26 cellular contexts compared by ENCODE assay signal in genomic region chr21:38752051-38752505, GRCh38. TPM values are rescaled to one million over a fixed set of nuclear protein-coding genes. Genes with fewer than 3 reads are reported as not detected.
DNase-seq lines count a peak whose midpoint lies in the region; ATAC-seq, FAIRE-seq and TF ChIP-seq lines count a peak whose summit lies in the region.
"Had no signal": no experiment of that assay in that cellular context is flagged by ENCODE, and none has a peak within 500 bp of the region (broad histone marks: within the 10 kb centered on the region; RNA-seq: fewer than 3 reads in every experiment).

No MANE protein-coding gene starts in this region.

- no peak for TF ChIP-seq RAD21 in K562 (CRISPR knock-in tag; conservative IDR thresholded peaks at IDR 0.05 in 1 of 2, IDR thresholded peaks at IDR 0.05 in 1 of 2)

- peak overlapping the region; percentile 56 to 89 for H3K4me3 Mint-ChIP-seq in CD14-positive monocyte
- H3K4me3 Mint-ChIP-seq: activated naive CD8-positive, alpha-beta T cell treated with anti-CD3 and anti-CD28 coated beads, Interleukin-2, amount 10 ng/mL, durations not matched to agents 7 days and 5 days; activated T-cell treated with anti-CD3 and anti-CD28 coated beads, Interleukin-2, amount 50 U/mL, for 4 hours; central memory CD8-positive, alpha-beta T cell; naive thymus-derived CD8-positive, alpha-beta T cell; T-helper 1 cell treated with Interleukin-12 subunit alpha and Interleukin-12 subunit beta and Interleukin-4 antibody, amounts not matched to agents 30 μg/mL and 1 μg/mL, for 36 hours had no signal

- H3K27ac Mint-ChIP-seq in CD14-positive monocyte: peak overlapping the region; percentile 95 to 99 (median 98)
- H3K27ac Mint-ChIP-seq: activated naive CD8-positive, alpha-beta T cell treated with anti-CD3 and anti-CD28 coated beads, Interleukin-2, amount 10 ng/mL, durations not matched to agents 7 days and 5 days; T-helper 1 cell treated with Interleukin-12 subunit alpha and Interleukin-12 subunit beta and Interleukin-4 antibody, amounts not matched to agents 30 μg/mL and 1 μg/mL, for 36 hours had no signal

- peaks cover 1 to 2% (median 2%) of the 10 kb centered on the region in 3 donors for H3K27me3 Mint-ChIP-seq in CD14-positive monocyte (ENCODE audit: low read depth in 3 of 3)

- no peak for DNase-seq in CD14-positive monocyte (ENCODE audit: low spot score)
- no peak for DNase-seq in K562 (ENCODE audit: extremely low read depth in 1 of 4, low spot score in 3 of 4)
- DNase-seq in left kidney (ENCODE audit: low read depth, low spot score): peak; percentile 9
- no peak for DNase-seq in suprapubic skin (ENCODE audit: low spot score in 2 of 2)
- no peak for DNase-seq in gastrocnemius medialis
- no peak for DNase-seq in activated CD8-positive, alpha-beta memory T cell treated with anti-CD3 and anti-CD28 coated beads, Interleukin-2, amount 50 U/mL, for 4 hours
- no peak for DNase-seq in effector CD4-positive, alpha-beta T cell
- DNase-seq: activated CD4-positive, CD25-positive, alpha-beta regulatory T cell; activated gamma-delta T cell treated with Interleukin-2 at 50 U/mL for 16 hours; activated naive CD8-positive, alpha-beta T cell treated with anti-CD3 and anti-CD28 coated beads, Interleukin-2, amount 10 ng/mL, durations not matched to agents 7 days and 5 days; activated T-cell treated with anti-CD3 and anti-CD28 coated beads, Interleukin-2, amount 50 U/mL, for 4 hours; DMS153; H7; Karpas-422; naive thymus-derived CD8-positive, alpha-beta T cell; NCI-H1417 treated with DMSO at 0.1 percent for 48 hours; NCI-H2081; NCI-H345; NCI-H69; PC-3; stimulated activated naive CD4-positive, alpha-beta T cell had no signal

- H3K9ac ChIP-seq in K562 (ENCODE audit: insufficient read depth in 1 of 2, low read depth in 2 of 2, low read length in 2 of 2): no peak overlapping the region

- no peak for FAIRE-seq in K562 (lab: Jason Lieb, UNC)
- FAIRE-seq: GM12878 had no signal

- H2AFZ ChIP-seq in K562 (ENCODE audit: low read depth, low read length): no peak overlapping the region

- H3K4me2 ChIP-seq in K562 (ENCODE audit: insufficient read depth, low read length): no peak overlapping the region

- H3K27ac ChIP-seq in K562 (ENCODE audit: extremely low read depth, low read depth, low read length): no peak overlapping the region
- H3K27ac ChIP-seq in suprapubic skin: peak overlapping the region; percentile 83
- H3K27ac ChIP-seq in gastrocnemius medialis: no peak overlapping the region

- H3K4me1 ChIP-seq in K562 (replicated peaks in 1 of 2; ENCODE audit: control insufficient read depth in 2 of 2, insufficient read depth in 2 of 2, low read length in 2 of 2): no peaks in the 10 kb centered on the region
- peaks cover 46% of the 10 kb centered on the region for H3K4me1 ChIP-seq in suprapubic skin
- H3K4me1 ChIP-seq in gastrocnemius medialis: peaks cover 7 to 22% of the 10 kb centered on the region in 2 donors

- H3K9me3 ChIP-seq in K562 (replicated peaks; ENCODE audit: control insufficient read depth, insufficient read depth, low read depth, low read length) (no peaks in the 10 kb centered on the region), suprapubic skin (no peaks in the 10 kb centered on the region), gastrocnemius medialis (no peaks in the 10 kb centered on the region)

- H3K36me3 ChIP-seq in K562 (ENCODE audit: control insufficient read depth, insufficient read depth, low read length): no peaks in the 10 kb centered on the region
- H3K36me3 ChIP-seq in suprapubic skin: no peaks in the 10 kb centered on the region
- H3K36me3 ChIP-seq in gastrocnemius medialis: no peaks in the 10 kb centered on the region

- H3K79me2 ChIP-seq in K562 (ENCODE audit: control insufficient read depth, insufficient read depth, low read length): no peaks in the 10 kb centered on the region

- H3K4me3 ChIP-seq in K562 (no peak overlapping the region), suprapubic skin (no peak overlapping the region), gastrocnemius medialis (no peak overlapping the region)
- H3K4me3 ChIP-seq: GM12878 had no signal

- TF ChIP-seq POLR2A in K562 (conservative IDR thresholded peaks at IDR 0.05) (no peak), suprapubic skin (IDR thresholded peaks at IDR 0.05) (no peak), gastrocnemius medialis (IDR thresholded peaks at IDR 0.05) (no peak)

- TF ChIP-seq EP300 in K562 (IDR thresholded peaks at IDR 0.05; ENCODE audit: low read length) (no peak), suprapubic skin (IDR thresholded peaks at IDR 0.05) (no peak)

- H3K9me1 ChIP-seq in K562 (ENCODE audit: control insufficient read depth, insufficient read depth, low read length): no peaks in the 10 kb centered on the region

- peaks cover 3% of the 10 kb centered on the region; the same call in 1 of the 2 replicates for H4K20me1 ChIP-seq in K562 (replicated peaks; ENCODE audit: control insufficient read depth, insufficient read depth, low read length)

- TF ChIP-seq CTCF in CD14-positive monocyte (IDR thresholded peaks at IDR 0.05) (no peak), K562 (IDR thresholded peaks at IDR 0.05 in 2 of 3, conservative IDR thresholded peaks at IDR 0.05 in 1 of 3; ENCODE audit: insufficient read depth in 2 of 3, low read depth in 1 of 3, low read length in 3 of 3) (no peak), suprapubic skin (IDR thresholded peaks at IDR 0.05) (no peak), gastrocnemius medialis (IDR thresholded peaks at IDR 0.05 in 4 of 5, conservative IDR thresholded peaks at IDR 0.05 in 1 of 5) (no peak)

- BruUV-seq in K562 (replicated peaks; lab: Mats Ljungman, UMichigan): no TSS peak

- peaks cover 2 to 6% (median 4%) of the 10 kb centered on the region in 7 donors for H3K9me3 Mint-ChIP-seq in CD14-positive monocyte
- H3K9me3 Mint-ChIP-seq: activated naive CD8-positive, alpha-beta T cell treated with anti-CD3 and anti-CD28 coated beads, Interleukin-2, amount 10 ng/mL, durations not matched to agents 7 days and 5 days; activated T-cell treated with anti-CD3 and anti-CD28 coated beads, Interleukin-2, amount 50 U/mL, for 4 hours; central memory CD8-positive, alpha-beta T cell; naive thymus-derived CD8-positive, alpha-beta T cell; T-helper 1 cell treated with Interleukin-12 subunit alpha and Interleukin-12 subunit beta and Interleukin-4 antibody, amounts not matched to agents 30 μg/mL and 1 μg/mL, for 36 hours had no signal

- CTCF ChIA-PET in K562 (lab: Yijun Ruan, JAX; ENCODE audit: low intra/inter-chr PET ratio): no interaction called here

- peaks cover 73% of the 10 kb centered on the region for H3K4me1 Mint-ChIP-seq in CD14-positive monocyte

- peak; percentile 19; the same call in 1 of the 3 replicates for ATAC-seq in K562
- no peak for ATAC-seq in gastrocnemius medialis
- ATAC-seq in HG02970 (IDR thresholded peaks at IDR 0.05; ENCODE audit: low FRiP score, unreplicated experiment): no peak
- ATAC-seq: activated T-cell treated with anti-CD3 and anti-CD28 coated beads, Interleukin-2, amount 50 U/mL, for 4 hours; GM12878; naive thymus-derived CD8-positive, alpha-beta T cell; PC-3; SK-N-SH treated with all-trans-retinoic acid at 6 μM for 48 hours had no signal

- in situ Hi-C loops in K562 (cut with MboI) (no loop called here), gastrocnemius medialis (cut with MboI; ENCODE audit: low sequenced_read_pairs in 4 of 4) (no loop called here)

- POLR2A ChIA-PET in K562 (lab: Yijun Ruan, JAX): interaction anchor here (0.7 kb wide), 2 partner anchors 271 to 1485 kb away, joined by 3 read pairs; partner anchors contain the start of gene VPS26C

- 3% methylated on average over 10 of the region's 11 CpGs for WGBS in K562 (ENCODE audit: insufficient coverage, low coverage, missing lambda C conversion rate)
- 84% methylated on average over 11 of the region's 11 CpGs for whole genome bisulfite sequencing in suprapubic skin

- peaks cover 45 to 53% of the 10 kb centered on the region in 2 experiments for H3K27me3 ChIP-seq in K562 (ENCODE audit: control insufficient read depth in 2 of 2, insufficient read depth in 2 of 2, low read length in 2 of 2)
- H3K27me3 ChIP-seq in suprapubic skin: no peaks in the 10 kb centered on the region
- no peaks in the 10 kb centered on the region for H3K27me3 ChIP-seq in gastrocnemius medialis

- H3K36me3 Mint-ChIP-seq in CD14-positive monocyte: no peaks in the 10 kb centered on the region
- H3K36me3 Mint-ChIP-seq: naive thymus-derived CD8-positive, alpha-beta T cell had no signal

- intact Hi-C loops in CD14-positive monocyte (cut with micrococcal nuclease): loop anchor here in 1 of 2 donors (5.0 to 10.0 kb wide), 2 partner anchors 55 to 253 kb away; partner anchors contain the start of gene ETS2
- intact Hi-C loops in K562 (cut with micrococcal nuclease): no loop called here
- intact Hi-C loops in gastrocnemius medialis (cut with DNase I; ENCODE audit: low total_unique reads): no loop called here

RNA-seq across cellular contexts. Expression of gene ETS2, which starts 53.7 kb away (rescaled TPM):
- polyA plus RNA-seq in CD14-positive monocyte (10 to 100 TPM; 54.2 to 59.5 TPM), K562 (2011; rRNA removed) (8.7 and 10.5 TPM in 2 replicates), K562 (2014; fragmentation: Illumina TruSeq; extraction: Trizol) (17.9 and 24.2 TPM in 2 replicates), K562 (2014; fragmentation: Nextera tagmentation; extraction: Ambion mirVana) (1 to 10 TPM; 1.7 to 2.2 TPM), K562 (2014; rRNA removed) (12.8 and 13.7 TPM in 2 replicates)
- total RNA-seq in K562 (2011; cell fraction: chromatin; rRNA removed; ENCODE audit: low replicate concordance): 11.0 and 16.7 TPM in 2 replicates
- 10.9 and 16.3 TPM in 2 replicates for total RNA-seq in K562 (2011; cell fraction: nucleolus; rRNA removed)
- 9.7 and 11.9 TPM in 2 replicates for total RNA-seq in K562 (2011; cell fraction: nucleoplasm; rRNA removed)
- total RNA-seq in K562 (2014; rRNA removed) (12.2 and 13.1 TPM in 2 replicates), K562 (2014; rRNA removed; fragmentation: Illumina TruSeq; extraction: Trizol) (11.2 and 11.5 TPM in 2 replicates), K562 (2015; rRNA removed; fragmentation: Illumina TruSeq; extraction: Trizol) (14.0 and 15.4 TPM in 2 replicates), K562 (2021) (24.4 and 26.2 TPM in 2 replicates), suprapubic skin (100 to 1,000 TPM; 198 to 510 (median 416) TPM), gastrocnemius medialis (100 to 1,000 TPM in 1 of 4 donors, 10 to 100 TPM in 3; 51.5 to 136 (median 59.3) TPM)
- polyA plus RNA-seq in K562 (2011; cell fraction: cytosol; rRNA removed): 5.4 and 6.5 TPM in 2 replicates
- 17.0 and 22.9 TPM in 2 replicates for polyA plus RNA-seq in K562 (2011; cell fraction: nucleus; rRNA removed)
- polyA plus RNA-seq in K562 (2012): 12.5 and 19.4 TPM in 2 replicates
- polyA minus RNA-seq in K562 (2011; rRNA and poly(A)+ RNA removed): 6.7 and 7.2 TPM in 2 replicates
- 7.4 and 11.6 TPM in 2 replicates for polyA minus RNA-seq in K562 (2011; cell fraction: cytosol; rRNA and poly(A)+ RNA removed)
- 9.2 and 9.9 TPM in 2 replicates for polyA minus RNA-seq in K562 (2011; cell fraction: nucleus; rRNA and poly(A)+ RNA removed)
